ENCODE assay signal across 1 cellular context in genomic region chr19:49132974-49133609, GRCh38.
TF ChIP-seq lines count a peak whose summit lies in the region.

No MANE protein-coding gene starts in this region.

TF ChIP-seq in IMR-90, 13 proteins besides CTCF, POLR2A, EP300 and RAD21:
- TF ChIP-seq MXI1 (IDR thresholded peaks at IDR 0.05; ENCODE audit: borderline replicate concordance, low read depth, low read length) (no peak), ELK1 (IDR thresholded peaks at IDR 0.05; ENCODE audit: borderline replicate concordance, low read depth, low read length) (no peak), USF2 (IDR thresholded peaks at IDR 0.05; ENCODE audit: low read depth, low read length) (no peak), RFX5 (IDR thresholded peaks at IDR 0.05; ENCODE audit: low read depth, low read length) (no peak), MAFK (IDR thresholded peaks at IDR 0.05; ENCODE audit: low read depth, low read length) (no peak), NFE2L2 (IDR thresholded peaks at IDR 0.05; ENCODE audit: low read depth, low read length) (no peak), BHLHE40 (IDR thresholded peaks at IDR 0.05; ENCODE audit: low read depth, low read length) (no peak), RCOR1 (IDR thresholded peaks at IDR 0.05; ENCODE audit: insufficient replicate concordance, low read length) (no peak), MAZ (IDR thresholded peaks at IDR 0.05; ENCODE audit: borderline replicate concordance, low read depth, low read length) (no peak), CHD1 (IDR thresholded peaks at IDR 0.05; ENCODE audit: low read depth, low read length) (no peak), FOS (IDR thresholded peaks at IDR 0.05; ENCODE audit: low read depth, low read length) (no peak), SMC3 (IDR thresholded peaks at IDR 0.05; ENCODE audit: low read depth, low read length) (no peak), CEBPB (IDR thresholded peaks at IDR 0.05; ENCODE audit: low read depth, low read length) (no peak)
